7 cellular contexts compared by ENCODE assay signal in the genomic region with DNA sequence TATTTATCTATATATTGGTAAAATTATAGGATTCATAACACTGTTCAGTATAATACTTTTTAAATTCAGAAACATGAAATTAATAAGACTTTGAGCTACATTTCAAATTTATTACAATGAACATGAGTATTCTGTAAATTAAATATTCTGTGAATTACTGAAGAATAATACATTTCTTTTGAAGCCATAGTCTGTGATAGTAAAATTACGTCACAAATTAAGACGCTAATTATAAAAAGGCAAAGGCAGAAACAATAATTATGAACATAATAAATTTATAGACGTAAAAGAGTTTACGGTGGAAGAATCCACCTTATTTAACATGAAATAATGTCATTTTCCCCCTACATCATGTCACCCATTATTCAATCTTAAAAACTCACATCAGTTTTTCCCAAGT.
"Had no signal": no experiment of that assay in that cellular context is flagged by ENCODE, and none has a peak within 500 bp of the region (broad histone marks: within the 10 kb centered on the region; RNA-seq: fewer than 3 reads in every experiment).

No MANE protein-coding gene starts in this region.

- FAIRE-seq: H1, H54, K562 had no signal

- DNase-seq: H9, HCEC 1CT, IMR-90 had no signal

- H3K4me3 ChIP-seq: GM23338, K562 had no signal
